33 cellular contexts compared by ENCODE assay signal in genomic region chr4:96839441-96839840, GRCh38.
"Had no signal": no experiment of that assay in that cellular context is flagged by ENCODE, and none has a peak within 500 bp of the region (broad histone marks: within the 10 kb centered on the region; RNA-seq: fewer than 3 reads in every experiment).

No MANE protein-coding gene starts in this region.

- H3K27me3 ChIP-seq: adrenal gland, body of pancreas, brain microvascular endothelial cell, breast epithelium had no signal

- ATAC-seq: activated CD8-positive, alpha-beta T cell treated with anti-CD3 and anti-CD28 coated beads for 36 hours; activated naive CD4-positive, alpha-beta T cell treated with anti-CD3 and anti-CD28 coated beads, Interleukin-2, amount 50 U/mL, for 72 hours; activated T-cell treated with anti-CD3 and anti-CD28 coated beads, Interleukin-2, amount 50 U/mL, for 4 hours; activated T-cell treated with anti-CD3 and anti-CD28 coated beads, Interleukin-2, amount 50 U/mL, for 72 hours; activated T-helper 17 cell treated with anti-CD3 and anti-CD28 coated beads, Interleukin-2, amount 50 U/mL, for 72 hours; body of pancreas had no signal

- H3K4me1 ChIP-seq: adrenal gland, body of pancreas, breast epithelium had no signal

- H3K27ac ChIP-seq: adrenal gland, body of pancreas, brain microvascular endothelial cell, breast epithelium, VCaP had no signal

- H3K9me3 Mint-ChIP-seq: activated CD4-positive, alpha-beta memory T cell treated with anti-CD3 and anti-CD28 coated beads for 36 hours; activated CD4-positive, alpha-beta T cell treated with anti-CD3 and anti-CD28 coated beads, Interleukin-2, amount 10 ng/mL, durations not matched to agents 24 days and 14 days; activated CD8-positive, alpha-beta T cell treated with anti-CD3 and anti-CD28 coated beads for 36 hours; activated naive CD4-positive, alpha-beta T cell treated with anti-CD3 and anti-CD28 coated beads for 36 hours; activated T-helper 1 cell treated with anti-CD3 and anti-CD28 coated beads, Interleukin-12 subunit alpha, Interleukin-12 subunit beta, Interleukin-2, Interleukin-4 antibody, amounts not matched to agents 30 ng/mL and 10 ng/mL and 1 ng/mL, durations not matched to agents 14 hours and 24 hours and 36 hours; activated T-helper 17 cell treated with anti-CD3 and anti-CD28 coated beads, Interleukin-2, amount 50 U/mL, for 72 hours; T-helper 2 cell treated with Interferon-gamma antibody and Interleukin-4, amounts not matched to agents 5 μg/mL and 100 μg/mL, for 36 hours had no signal

- H3K9me3 ChIP-seq: adrenal gland, body of pancreas, breast epithelium had no signal

- DNase-seq: activated B cell treated with CpG ODN at 0.5 μM for 24 hours; activated CD4-positive, alpha-beta memory T cell treated with anti-CD3 and anti-CD28 coated beads for 36 hours; activated CD4-positive, alpha-beta T cell treated with anti-CD3 and anti-CD28 coated beads for 4 hours; activated CD4-positive, alpha-beta T cell treated with anti-CD3 and anti-CD28 coated beads, Interleukin-2, amount 10 ng/mL, durations not matched to agents 24 days and 14 days; activated CD4-positive, alpha-beta T cell treated with anti-CD3 and anti-CD28 coated beads, Interleukin-2, amount 50 U/mL, for 1 hour; activated CD4-positive, alpha-beta T cell treated with anti-CD3 and anti-CD28 coated beads, Interleukin-2, amount 50 U/mL, for 4 hours; activated CD4-positive, CD25-positive, alpha-beta regulatory T cell treated with anti-CD3 and anti-CD28 coated beads, Interleukin-2, amount 50 U/mL, for 72 hours; activated CD8-positive, alpha-beta memory T cell treated with anti-CD3 and anti-CD28 coated beads, Interleukin-2, amount 50 U/mL, for 4 hours; activated CD8-positive, alpha-beta T cell treated with anti-CD3 and anti-CD28 coated beads for 36 hours; activated effector memory CD4-positive, alpha-beta T cell treated with anti-CD3 and anti-CD28 coated beads, Interleukin-2, amount 50 U/mL, for 16 hours; activated gamma-delta T cell treated with Interleukin-2 at 50 U/mL for 16 hours; activated naive CD4-positive, alpha-beta T cell; activated naive CD4-positive, alpha-beta T cell treated with anti-CD3 and anti-CD28 coated beads for 36 hours; activated naive CD4-positive, alpha-beta T cell treated with anti-CD3 and anti-CD28 coated beads, Interleukin-2, amount 50 U/mL, for 16 hours; activated naive CD8-positive, alpha-beta T cell treated with anti-CD3 and anti-CD28 coated beads for 36 hours; activated T-cell treated with anti-CD3 and anti-CD28 coated beads for 4 hours; activated T-cell treated with anti-CD3 and anti-CD28 coated beads, Interleukin-2, amount 50 U/mL, for 1 hour; activated T-cell treated with anti-CD3 and anti-CD28 coated beads, Interleukin-2, amount 50 U/mL, for 4 hours; activated T-cell treated with anti-CD3 and anti-CD28 coated beads, Interleukin-2, amount 50 U/mL, for 72 hours; adrenal gland; amniotic stem cell; aorta; body of pancreas; brain microvascular endothelial cell; central memory CD4-positive, alpha-beta T cell; T-helper 2 cell; T-helper 9 cell had no signal

- H3K4me3 ChIP-seq: adrenal gland, body of pancreas, breast epithelium had no signal

- H3K4me3 Mint-ChIP-seq: activated B cell treated with CpG ODN at 0.5 μM for 24 hours; activated CD4-positive, alpha-beta memory T cell treated with anti-CD3 and anti-CD28 coated beads for 36 hours; activated CD4-positive, alpha-beta T cell treated with anti-CD3 and anti-CD28 coated beads, Interleukin-2, amount 10 ng/mL, durations not matched to agents 24 days and 14 days; activated CD8-positive, alpha-beta T cell treated with anti-CD3 and anti-CD28 coated beads for 36 hours; activated naive CD4-positive, alpha-beta T cell treated with anti-CD3 and anti-CD28 coated beads for 36 hours; activated naive CD8-positive, alpha-beta T cell treated with anti-CD3 and anti-CD28 coated beads for 36 hours; activated T-cell treated with anti-CD3 and anti-CD28 coated beads, Interleukin-2, amount 50 U/mL, for 4 hours; activated T-cell treated with anti-CD3 and anti-CD28 coated beads, Interleukin-2, amount 50 U/mL, for 72 hours; activated T-helper 1 cell treated with anti-CD3 and anti-CD28 coated beads, Interleukin-12 subunit alpha, Interleukin-12 subunit beta, Interleukin-2, Interleukin-4 antibody, amounts not matched to agents 30 ng/mL and 10 ng/mL and 1 ng/mL, durations not matched to agents 14 hours and 24 hours and 36 hours; activated T-helper 17 cell treated with anti-CD3 and anti-CD28 coated beads, Interleukin-2, amount 50 U/mL, for 72 hours; T-helper 2 cell treated with Interferon-gamma antibody and Interleukin-4, amounts not matched to agents 5 μg/mL and 100 μg/mL, for 36 hours had no signal

- H3K27me3 Mint-ChIP-seq: activated B cell treated with CpG ODN at 0.5 μM for 24 hours; activated CD4-positive, alpha-beta memory T cell treated with anti-CD3 and anti-CD28 coated beads for 36 hours; activated CD4-positive, alpha-beta T cell treated with anti-CD3 and anti-CD28 coated beads, Interleukin-2, amount 10 ng/mL, durations not matched to agents 24 days and 14 days; activated CD8-positive, alpha-beta T cell treated with anti-CD3 and anti-CD28 coated beads for 36 hours; activated naive CD8-positive, alpha-beta T cell treated with anti-CD3 and anti-CD28 coated beads for 36 hours; activated T-helper 17 cell treated with anti-CD3 and anti-CD28 coated beads, Interleukin-2, amount 50 U/mL, for 72 hours had no signal

- H3K27ac Mint-ChIP-seq: activated B cell treated with CpG ODN at 0.5 μM for 24 hours; activated CD4-positive, alpha-beta memory T cell treated with anti-CD3 and anti-CD28 coated beads for 36 hours; activated CD4-positive, alpha-beta T cell treated with anti-CD3 and anti-CD28 coated beads, Interleukin-2, amount 10 ng/mL, durations not matched to agents 24 days and 14 days; activated CD8-positive, alpha-beta T cell treated with anti-CD3 and anti-CD28 coated beads for 36 hours; activated naive CD4-positive, alpha-beta T cell treated with anti-CD3 and anti-CD28 coated beads for 36 hours; activated naive CD4-positive, alpha-beta T cell treated with anti-CD3 and anti-CD28 coated beads, Interleukin-2, amount 50 U/mL, for 72 hours; activated naive CD8-positive, alpha-beta T cell treated with anti-CD3 and anti-CD28 coated beads for 36 hours; activated T-cell treated with anti-CD3 and anti-CD28 coated beads, Interleukin-2, amount 50 U/mL, for 72 hours; activated T-helper 1 cell treated with anti-CD3 and anti-CD28 coated beads, Interleukin-12 subunit alpha, Interleukin-12 subunit beta, Interleukin-2, Interleukin-4 antibody, amounts not matched to agents 30 ng/mL and 10 ng/mL and 1 ng/mL, durations not matched to agents 14 hours and 24 hours and 36 hours; activated T-helper 17 cell treated with anti-CD3 and anti-CD28 coated beads, Interleukin-2, amount 50 U/mL, for 72 hours; T-helper 2 cell treated with Interferon-gamma antibody and Interleukin-4, amounts not matched to agents 5 μg/mL and 100 μg/mL, for 36 hours had no signal

- H3K4me1 Mint-ChIP-seq: activated B cell treated with CpG ODN at 0.5 μM for 24 hours; activated CD4-positive, alpha-beta T cell treated with anti-CD3 and anti-CD28 coated beads, Interleukin-2, amount 10 ng/mL, durations not matched to agents 24 days and 14 days; activated naive CD8-positive, alpha-beta T cell treated with anti-CD3 and anti-CD28 coated beads for 36 hours; activated T-helper 17 cell treated with anti-CD3 and anti-CD28 coated beads, Interleukin-2, amount 50 U/mL, for 72 hours had no signal

- H3K36me3 ChIP-seq: adrenal gland, brain microvascular endothelial cell, breast epithelium had no signal

- H3K36me3 Mint-ChIP-seq: activated CD4-positive, alpha-beta memory T cell treated with anti-CD3 and anti-CD28 coated beads for 36 hours; activated naive CD4-positive, alpha-beta T cell treated with anti-CD3 and anti-CD28 coated beads, Interleukin-2, amount 50 U/mL, for 72 hours; activated naive CD8-positive, alpha-beta T cell treated with anti-CD3 and anti-CD28 coated beads for 36 hours had no signal
